Comparison of ENCODE assay signal across 9 cellular contexts in the genomic region with DNA sequence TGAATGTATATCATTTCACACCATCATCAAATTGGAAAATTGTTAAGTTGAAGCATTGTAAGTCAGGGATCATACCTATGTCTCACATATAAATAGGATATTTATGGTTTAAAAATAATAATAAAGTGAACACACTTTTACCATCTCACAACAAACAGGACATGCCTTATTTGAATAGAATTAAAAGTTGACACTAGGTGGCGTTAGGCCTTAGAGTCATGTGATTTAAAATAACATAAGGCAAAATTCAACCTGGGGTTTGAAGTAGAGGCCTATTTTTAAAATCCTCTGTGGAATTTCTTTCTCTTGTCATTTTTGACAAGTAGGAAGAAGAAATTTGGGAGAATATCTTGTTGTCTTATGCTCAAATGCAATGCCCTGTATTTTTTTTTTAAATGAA.
DNase-seq lines count a peak whose midpoint lies in the region; ATAC-seq and TF ChIP-seq lines count a peak whose summit lies in the region.
"Had no signal": no experiment of that assay in that cellular context is flagged by ENCODE, and none has a peak within 500 bp of the region (broad histone marks: within the 10 kb centered on the region; RNA-seq: fewer than 3 reads in every experiment).

No MANE protein-coding gene starts in this region.

- H3K79me2 ChIP-seq in Karpas-422 (ENCODE audit: low read length): no peaks in the 10 kb centered on the region

- H2AFZ ChIP-seq in Karpas-422 (ENCODE audit: low read length): no peak overlapping the region

- peak; percentile 0 for DNase-seq in NCI-H146 (lab: John Stamatoyannopoulos, UW)
- no peak for DNase-seq in NCI-H146 treated with DMSO at 0.1 percent for 48 hours (lab: John Stamatoyannopoulos, UW; ENCODE audit: unreplicated experiment)
- peak; percentile 51 for DNase-seq in Karpas-422
- no peak for DNase-seq in body of pancreas
- no peak for DNase-seq in osteocyte (ENCODE audit: extremely low spot score, unreplicated experiment)
- DNase-seq in ureter (ENCODE audit: low spot score): no peak
- no peak for DNase-seq in cerebellar nuclear complex (lab: John Stamatoyannopoulos, UW)
- no peak for DNase-seq in SW480 (ENCODE audit: low spot score)

- H3K4me3 ChIP-seq in Karpas-422 (ENCODE audit: low read length): no peak overlapping the region
- no peak overlapping the region for H3K4me3 ChIP-seq in body of pancreas
- H3K4me3 ChIP-seq: SJCRH30 had no signal

- no peak overlapping the region for H3K4me2 ChIP-seq in Karpas-422 (ENCODE audit: low read depth, low read length, poor library complexity, severe bottlenecking)

- no peak overlapping the region for H3K9ac ChIP-seq in Karpas-422 (ENCODE audit: low read length)

- H3K27me3 ChIP-seq in Karpas-422 (ENCODE audit: low read length): no peaks in the 10 kb centered on the region
- no peaks in the 10 kb centered on the region for H3K27me3 ChIP-seq in body of pancreas
- H3K27me3 ChIP-seq: SJCRH30 had no signal

- 4 to 8% methylated on average over 1 of the region's 1 CpG for WGBS in body of pancreas, 2 donors

- no peaks in the 10 kb centered on the region for H3K9me2 ChIP-seq in Karpas-422 (replicated peaks; ENCODE audit: insufficient read depth, low read length)

- H3K4me3 Mint-ChIP-seq in osteocyte (ENCODE audit: unreplicated experiment): no peak overlapping the region

- no peaks in the 10 kb centered on the region for H3K4me1 Mint-ChIP-seq in osteocyte (ENCODE audit: unreplicated experiment)

- no peak for ATAC-seq in body of pancreas

- TF ChIP-seq CTCF in body of pancreas (IDR thresholded peaks at IDR 0.05) (peak in 6 of 7 experiments; percentile 19 to 44 (median 38)), osteocyte (IDR thresholded peaks at IDR 0.05) (peak; percentile 45)

- H3K27ac Mint-ChIP-seq in osteocyte (ENCODE audit: unreplicated experiment): no peak overlapping the region

- H3K9me3 Mint-ChIP-seq in osteocyte (ENCODE audit: unreplicated experiment): peaks cover 16% of the 10 kb centered on the region

- intact Hi-C loops in body of pancreas (cut with DNase I): no loop called here

- H4K20me1 ChIP-seq in Karpas-422 (ENCODE audit: insufficient read depth, low read depth, low read length): no peaks in the 10 kb centered on the region

- H3K4me1 ChIP-seq in Karpas-422 (ENCODE audit: low read length) (no peaks in the 10 kb centered on the region), body of pancreas (no peaks in the 10 kb centered on the region)
- H3K4me1 ChIP-seq: SJCRH30 had no signal

- H3K36me3 Mint-ChIP-seq in osteocyte (ENCODE audit: unreplicated experiment): peaks cover 1% of the 10 kb centered on the region

- no peaks in the 10 kb centered on the region for H3K27me3 Mint-ChIP-seq in osteocyte (ENCODE audit: unreplicated experiment)

- H3K27ac ChIP-seq in Karpas-422 (ENCODE audit: low read length): no peak overlapping the region
- no peak overlapping the region for H3K27ac ChIP-seq in body of pancreas
- H3K27ac ChIP-seq: SJCRH30 had no signal

- H3K9me3 ChIP-seq in Karpas-422 (ENCODE audit: low read length): peaks cover 20% of the 10 kb centered on the region
- H3K9me3 ChIP-seq in body of pancreas: no peaks in the 10 kb centered on the region
- H3K9me3 ChIP-seq: SJCRH30 had no signal

- H3K36me3 ChIP-seq in Karpas-422 (ENCODE audit: insufficient read depth, low read length) (no peaks in the 10 kb centered on the region), body of pancreas (replicated peaks in 1 of 2; ENCODE audit: insufficient read depth in 1 of 2, low read depth in 2 of 2) (no peaks in the 10 kb centered on the region)
- H3K36me3 ChIP-seq: SJCRH30 had no signal

- no peak for TF ChIP-seq POLR2A in body of pancreas (IDR thresholded peaks at IDR 0.05)

Comparison
In these comparisons a context has a peak if more than half of its experiments do, and no peak if none do; other contexts are left out.
1. DNase-seq: peak in NCI-H146 (single experiment) and Karpas-422 (single experiment); none in NCI-H146 treated with DMSO at 0.1 percent for 48 hours (single experiment), body of pancreas (0 of 4), osteocyte (single experiment), ureter (single experiment), cerebellar nuclear complex (0 of 2) and SW480 (single experiment).